ENCODE assay signal across 13 cellular contexts in genomic region chr4:146637853-146638800, GRCh38. TPM values are rescaled to one million over a fixed set of nuclear protein-coding genes. Genes with fewer than 3 reads are reported as not detected.
DNase-seq lines count a peak whose midpoint lies in the region; ATAC-seq and TF ChIP-seq lines count a peak whose summit lies in the region.
"Had no signal": no experiment of that assay in that cellular context is flagged by ENCODE, and none has a peak within 500 bp of the region (broad histone marks: within the 10 kb centered on the region; RNA-seq: fewer than 3 reads in every experiment).

No MANE protein-coding gene starts in this region.

- POLR2A ChIA-PET in OCI-LY7 (lab: Charles Lee): no interaction called here

- H3K4me1 ChIP-seq in NT2/D1 (ENCODE audit: insufficient read depth, insufficient read length) (peaks cover 5% of the 10 kb centered on the region), iPS DF 6.9 (ENCODE audit: control insufficient read depth, insufficient read depth, low read length) (peaks cover 4% of the 10 kb centered on the region; the same call in 1 of the 2 replicates), smooth muscle cell (ENCODE audit: low read depth) (peaks cover 3% of the 10 kb centered on the region), OCI-LY7 (ENCODE audit: insufficient read depth, low read length, poor library complexity, severe bottlenecking) (no peaks in the 10 kb centered on the region)

- H3K27me3 ChIP-seq in NT2/D1 (ENCODE audit: insufficient read depth, insufficient read length) (peaks cover 99% of the 10 kb centered on the region), iPS DF 6.9 (ENCODE audit: control insufficient read depth, insufficient read depth, low read length) (peaks cover 79% of the 10 kb centered on the region), smooth muscle cell (ENCODE audit: low read depth) (peaks cover 99% of the 10 kb centered on the region), MG63 (peaks cover 17% of the 10 kb centered on the region; the same call in 1 of the 2 replicates)

- CTCF ChIA-PET in activated CD8-positive, alpha-beta memory T cell treated with anti-CD3 and anti-CD28 coated beads, Interleukin-2, amount 10 ng/mL, durations not matched to agents 7 days and 5 days (lab: Charles Lee): no interaction called here
- CTCF ChIA-PET in OCI-LY7 (lab: Charles Lee; ENCODE audit: unreplicated experiment): no interaction called here

- peaks cover 9% of the 10 kb centered on the region for H3K36me3 Mint-ChIP-seq in activated CD8-positive, alpha-beta memory T cell treated with anti-CD3 and anti-CD28 coated beads, Interleukin-2, amount 10 ng/mL, durations not matched to agents 7 days and 5 days

- intact Hi-C loops in OCI-LY7 (cut with micrococcal nuclease; ENCODE audit: unreplicated experiment): no loop called here

- H3K4me2 ChIP-seq in smooth muscle cell (peak overlapping the region; percentile 82), OCI-LY7 (ENCODE audit: low read length) (no peak overlapping the region)

- H3F3A ChIP-seq in smooth muscle cell (ENCODE audit: low read depth): no peaks in the 10 kb centered on the region

- H3K9ac ChIP-seq in NT2/D1 (ENCODE audit: insufficient read length, low read depth) (no peak overlapping the region), smooth muscle cell (ENCODE audit: low read depth) (no peak overlapping the region)

- H2AFZ ChIP-seq in smooth muscle cell (ENCODE audit: low read depth) (no peak overlapping the region), OCI-LY7 (ENCODE audit: low read length) (no peak overlapping the region)

- H3K27ac ChIP-seq in iPS DF 6.9 (ENCODE audit: low read length): no peak overlapping the region
- H3K27ac ChIP-seq in smooth muscle cell (ENCODE audit: low read depth): no peak overlapping the region
- no peak overlapping the region for H3K27ac ChIP-seq in OCI-LY7 (ENCODE audit: low read depth, low read length, poor library complexity, severe bottlenecking)
- H3K27ac ChIP-seq: C4-2B, uterus had no signal

- H3K4me3 ChIP-seq in NT2/D1 (ENCODE audit: insufficient read length, low read depth) (peak overlapping the region; percentile 46), iPS DF 6.9 (ENCODE audit: low read length) (peak overlapping the region; percentile 57; the same call in 1 of the 2 replicates), smooth muscle cell (peak overlapping the region; percentile 30), OCI-LY7 (ENCODE audit: low read depth, low read length, poor library complexity, severe bottlenecking) (no peak overlapping the region), MG63 (no peak overlapping the region)

- H3K4me3 Mint-ChIP-seq in activated CD8-positive, alpha-beta memory T cell treated with anti-CD3 and anti-CD28 coated beads, Interleukin-2, amount 10 ng/mL, durations not matched to agents 7 days and 5 days: no peak overlapping the region

- no peak for ATAC-seq in activated CD8-positive, alpha-beta memory T cell treated with anti-CD3 and anti-CD28 coated beads, Interleukin-2, amount 10 ng/mL, durations not matched to agents 7 days and 5 days
- ATAC-seq in HG03095 (IDR thresholded peaks at IDR 0.05; ENCODE audit: unreplicated experiment): no peak

- WGBS in iPS DF 6.9 (ENCODE audit: insufficient coverage, insufficient read length): no CpG with 5 or more reads among the region's 66 CpGs
- WGBS in smooth muscle cell (ENCODE audit: low lambda C conversion rate): 2% methylated on average over 30 of the region's 66 CpGs

- no peaks in the 10 kb centered on the region for H3K9me2 ChIP-seq in OCI-LY7 (ENCODE audit: insufficient read depth, low read length)

- peaks cover 92% of the 10 kb centered on the region for H3K27me3 Mint-ChIP-seq in activated CD8-positive, alpha-beta memory T cell treated with anti-CD3 and anti-CD28 coated beads, Interleukin-2, amount 10 ng/mL, durations not matched to agents 7 days and 5 days

- H3K36me3 ChIP-seq in NT2/D1 (ENCODE audit: insufficient read depth, insufficient read length, low read length) (no peaks in the 10 kb centered on the region), iPS DF 6.9 (ENCODE audit: control insufficient read depth, insufficient read depth, low read length) (no peaks in the 10 kb centered on the region), smooth muscle cell (ENCODE audit: low read depth) (no peaks in the 10 kb centered on the region), OCI-LY7 (ENCODE audit: insufficient read depth, low read length) (no peaks in the 10 kb centered on the region), MG63 (no peaks in the 10 kb centered on the region)
- H3K36me3 ChIP-seq: uterus had no signal

- no peaks in the 10 kb centered on the region for H4K20me1 ChIP-seq in smooth muscle cell (ENCODE audit: low read depth)
- H4K20me1 ChIP-seq in OCI-LY7 (ENCODE audit: insufficient read depth, low read length): no peaks in the 10 kb centered on the region

- peak overlapping the region; percentile 54 for H3K27ac Mint-ChIP-seq in activated CD8-positive, alpha-beta memory T cell treated with anti-CD3 and anti-CD28 coated beads, Interleukin-2, amount 10 ng/mL, durations not matched to agents 7 days and 5 days

- H3K9me3 ChIP-seq in NT2/D1 (ENCODE audit: insufficient read depth, low read length) (no peaks in the 10 kb centered on the region), iPS DF 6.9 (ENCODE audit: control insufficient read depth, insufficient read depth, low read length) (no peaks in the 10 kb centered on the region), smooth muscle cell (replicated peaks; ENCODE audit: low read depth) (no peaks in the 10 kb centered on the region), OCI-LY7 (ENCODE audit: low read length) (no peaks in the 10 kb centered on the region), MG63 (no peaks in the 10 kb centered on the region)
- H3K9me3 ChIP-seq: uterus had no signal

- H3K9me3 Mint-ChIP-seq in activated CD8-positive, alpha-beta memory T cell treated with anti-CD3 and anti-CD28 coated beads, Interleukin-2, amount 10 ng/mL, durations not matched to agents 7 days and 5 days (ENCODE audit: low read depth): no peaks in the 10 kb centered on the region

- TF ChIP-seq CTCF in smooth muscle cell (IDR thresholded peaks at IDR 0.05; ENCODE audit: borderline replicate concordance, insufficient read depth, poor library complexity, severe bottlenecking) (no peak), OCI-LY7 (conservative IDR thresholded peaks at IDR 0.05; ENCODE audit: low read length) (no peak)

- H3K4me1 Mint-ChIP-seq in activated CD8-positive, alpha-beta memory T cell treated with anti-CD3 and anti-CD28 coated beads, Interleukin-2, amount 10 ng/mL, durations not matched to agents 7 days and 5 days: peaks cover 9% of the 10 kb centered on the region

- no TSS peak for BruUV-seq in OCI-LY7 (replicated peaks; lab: Mats Ljungman, UMichigan)

- H3K79me2 ChIP-seq in smooth muscle cell (ENCODE audit: low read depth): no peaks in the 10 kb centered on the region
- no peaks in the 10 kb centered on the region for H3K79me2 ChIP-seq in OCI-LY7 (ENCODE audit: insufficient read depth, low read depth, low read length)

- no peak for DNase-seq in activated CD8-positive, alpha-beta memory T cell treated with anti-CD3 and anti-CD28 coated beads, Interleukin-2, amount 10 ng/mL, durations not matched to agents 7 days and 5 days
- no peak for DNase-seq in activated CD8-positive, alpha-beta memory T cell treated with anti-CD3 and anti-CD28 coated beads, Interleukin-2, amount 50 U/mL, for 48 hours
- no peak for DNase-seq in NT2/D1 (ENCODE audit: low read depth, low spot score)
- DNase-seq in iPS DF 6.9 (ENCODE audit: low read depth, low spot score): no peak
- no peak for DNase-seq in smooth muscle cell (lab: John Stamatoyannopoulos, UW; ENCODE audit: unreplicated experiment)
- DNase-seq in OCI-LY7 (ENCODE audit: low spot score): no peak
- DNase-seq in MG63: no peak
- DNase-seq: effector CD4-positive, alpha-beta T cell; uterus had no signal

RNA-seq across cellular contexts. Expression of gene POU4F2, which starts 0.6 kb away (rescaled TPM):
- not detected for total RNA-seq in activated CD8-positive, alpha-beta memory T cell treated with anti-CD3 and anti-CD28 coated beads, Interleukin-2, amount 10 ng/mL, durations not matched to agents 7 days and 5 days
- total RNA-seq in smooth muscle cell: not detected in 2 replicates
- not detected in 2 replicates for polyA plus RNA-seq in smooth muscle cell
- not detected in 2 replicates for total RNA-seq in OCI-LY7 (2014; rRNA removed; shearing (Covaris generic))
- total RNA-seq in OCI-LY7 (2022): not detected in 2 replicates
- not detected in 2 replicates for total RNA-seq in MG63 (2014; rRNA removed; shearing (Covaris generic); ENCODE audit: low replicate concordance)
- total RNA-seq: HT1080, liver, uterus had no signal
- polyA plus RNA-seq: liver had no signal

Comparison
In these comparisons a context has a peak if more than half of its experiments do, and no peak if none do; other contexts are left out.
1. H3K4me3 ChIP-seq: peak in NT2/D1 (single experiment), iPS DF 6.9 (single experiment) and smooth muscle cell (single experiment); none in OCI-LY7 (single experiment) and MG63 (single experiment).